ENCODE assay signal across 2 cellular contexts in the genomic region with DNA sequence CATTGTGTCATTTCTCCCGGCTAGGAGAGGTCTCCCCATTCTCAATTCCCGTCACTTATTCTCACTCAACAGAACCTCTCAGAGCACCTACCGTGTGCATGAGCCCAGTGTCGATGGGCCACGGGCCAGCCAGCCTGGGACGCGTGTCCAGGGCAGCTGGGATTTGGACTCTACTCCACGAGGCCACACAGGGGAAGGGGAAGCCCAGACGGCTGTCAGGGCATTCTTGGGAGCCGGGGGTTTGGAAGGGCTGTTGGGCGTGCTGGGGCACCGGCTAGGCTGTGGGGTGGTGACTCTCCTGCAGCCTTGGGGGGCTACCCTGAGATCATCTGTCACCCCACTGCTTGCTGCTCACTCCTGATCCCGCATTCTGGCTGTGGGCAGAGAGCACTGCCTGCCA.
A peak's percentile ranks its signal among the peaks of the same experiment; 100 is the strongest.
TF ChIP-seq lines count a peak whose summit lies in the region.

No MANE protein-coding gene starts in this region.

TF ChIP-seq in IMR-90, 13 proteins besides CTCF, POLR2A, EP300 and RAD21:
- no peak for TF ChIP-seq MAZ (IDR thresholded peaks at IDR 0.05; ENCODE audit: borderline replicate concordance, low read depth, low read length)

TF ChIP-seq in HepG2, 621 proteins besides CTCF, POLR2A, EP300 and RAD21:
- 0 out of 2 replicates have a peak, but pooled peaks have one; percentile 25 for TF ChIP-seq ZFX (CRISPR knock-in tag; IDR thresholded peaks at IDR 0.05; ENCODE audit: low read depth)
- peak; percentile 91 for TF ChIP-seq ZBTB38 (CRISPR knock-in tag; IDR thresholded peaks at IDR 0.05)
- TF ChIP-seq KAT2B (IDR thresholded peaks at IDR 0.05; ENCODE audit: borderline replicate concordance, low read depth, low read length), result no peak
- TF ChIP-seq TCF7 (IDR thresholded peaks at IDR 0.05; ENCODE audit: low read depth), result no peak
